2 cellular contexts compared by ENCODE assay signal in the genomic region with DNA sequence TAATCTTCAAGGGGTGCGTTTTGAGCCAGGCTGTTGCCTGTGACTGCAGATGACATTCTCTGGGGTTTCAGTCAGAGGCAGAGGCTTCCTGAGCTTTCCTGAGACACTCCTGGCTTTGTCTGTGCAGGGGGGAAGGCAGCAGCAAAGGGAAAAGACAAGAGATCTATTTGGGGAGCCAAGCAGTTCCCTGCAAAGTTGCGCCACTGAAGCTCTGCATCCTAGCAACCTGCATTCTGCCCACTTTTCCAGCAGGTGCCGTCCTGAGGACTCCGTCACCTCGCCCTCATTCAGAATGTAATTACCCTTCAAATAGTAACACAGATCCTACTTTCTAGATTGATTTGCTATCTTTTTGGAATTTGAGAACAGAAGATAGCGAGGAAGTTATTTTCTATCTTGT.
TF ChIP-seq lines count a peak whose summit lies in the region.

No MANE protein-coding gene starts in this region.

TF ChIP-seq in IMR-90, 13 proteins besides CTCF, POLR2A, EP300 and RAD21:
- TF ChIP-seq BHLHE40 (IDR thresholded peaks at IDR 0.05; ENCODE audit: low read depth, low read length) = no peak
- no peak for TF ChIP-seq RFX5 (IDR thresholded peaks at IDR 0.05; ENCODE audit: low read depth, low read length)
- no peak for TF ChIP-seq MAZ (IDR thresholded peaks at IDR 0.05; ENCODE audit: borderline replicate concordance, low read depth, low read length)
- TF ChIP-seq, protein P1, sequence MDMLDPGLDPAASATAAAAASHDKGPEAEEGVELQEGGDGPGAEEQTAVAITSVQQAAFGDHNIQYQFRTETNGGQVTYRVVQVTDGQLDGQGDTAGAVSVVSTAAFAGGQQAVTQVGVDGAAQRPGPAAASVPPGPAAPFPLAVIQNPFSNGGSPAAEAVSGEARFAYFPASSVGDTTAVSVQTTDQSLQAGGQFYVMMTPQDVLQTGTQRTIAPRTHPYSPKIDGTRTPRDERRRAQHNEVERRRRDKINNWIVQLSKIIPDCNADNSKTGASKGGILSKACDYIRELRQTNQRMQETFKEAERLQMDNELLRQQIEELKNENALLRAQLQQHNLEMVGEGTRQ (IDR thresholded peaks at IDR 0.05; ENCODE audit: low read depth, low read length) = no peak
- TF ChIP-seq MXI1 (IDR thresholded peaks at IDR 0.05; ENCODE audit: borderline replicate concordance, low read depth, low read length) = no peak
- TF ChIP-seq NFE2L2 (IDR thresholded peaks at IDR 0.05; ENCODE audit: low read depth, low read length) = no peak
- no peak for TF ChIP-seq SMC3 (IDR thresholded peaks at IDR 0.05; ENCODE audit: low read depth, low read length)
- TF ChIP-seq RCOR1 (IDR thresholded peaks at IDR 0.05; ENCODE audit: insufficient replicate concordance, low read length) = no peak

TF ChIP-seq in K562, 482 proteins besides CTCF, POLR2A, EP300 and RAD21:
- TF ChIP-seq RB1 (IDR thresholded peaks at IDR 0.05; ENCODE audit: low read depth) (peak; percentile 8; the same call in 1 of the 2 replicates), ZNF282 (CRISPR knock-in tag; IDR thresholded peaks at IDR 0.05) (no peak)
